ENCODE assay signal across 9 cellular contexts in the genomic region with DNA sequence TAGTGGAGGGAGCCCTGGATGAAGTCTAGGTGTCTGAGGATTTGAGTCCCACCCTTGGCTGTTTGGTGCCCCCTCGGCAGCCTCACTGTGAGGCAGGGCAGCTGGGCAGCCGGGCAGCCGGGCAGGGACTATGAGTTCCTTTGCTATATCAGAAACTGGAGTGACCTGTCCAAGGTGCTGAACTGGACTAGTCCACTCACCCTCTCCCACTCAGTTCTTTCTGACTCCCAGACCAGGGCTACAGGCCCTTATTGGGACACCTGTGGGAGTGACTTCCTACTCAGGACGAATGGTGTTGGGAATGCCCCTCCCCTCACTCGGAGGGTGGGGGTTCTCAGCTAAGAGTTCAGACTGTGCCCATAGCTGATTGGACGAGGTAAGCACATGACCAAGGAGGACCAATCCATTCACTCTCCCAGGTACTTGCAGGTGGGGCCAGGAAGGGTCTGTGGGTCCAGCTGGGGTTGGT. TPM values are rescaled to one million over a fixed set of nuclear protein-coding genes. Genes with fewer than 3 reads are reported as not detected.
DNase-seq lines count a peak whose midpoint lies in the region; ATAC-seq and TF ChIP-seq lines count a peak whose summit lies in the region.
"Had no signal": no experiment of that assay in that cellular context is flagged by ENCODE, and none has a peak within 500 bp of the region (broad histone marks: within the 10 kb centered on the region; RNA-seq: fewer than 3 reads in every experiment).

No MANE protein-coding gene starts in this region.

- no peaks in the 10 kb centered on the region for H3K27me3 ChIP-seq in cardiac muscle cell
- peaks cover 44% of the 10 kb centered on the region for H3K27me3 ChIP-seq in left ventricle myocardium inferior (ENCODE audit: low read depth)

- no peaks in the 10 kb centered on the region for H3K9me3 Mint-ChIP-seq in effector memory CD8-positive, alpha-beta T cell
- no peaks in the 10 kb centered on the region for H3K9me3 Mint-ChIP-seq in stimulated activated naive B cell treated with anti-CD40 and anti-IgM and Interleukin-4, amounts not matched to agents 10 μg/mL and 1 μg/mL and 100 μg/mL, for 72 hours

- H3K36me3 Mint-ChIP-seq in effector memory CD8-positive, alpha-beta T cell (ENCODE audit: insufficient read depth): no peaks in the 10 kb centered on the region
- no peaks in the 10 kb centered on the region for H3K36me3 Mint-ChIP-seq in stimulated activated naive B cell treated with anti-CD40 and anti-IgM and Interleukin-4, amounts not matched to agents 10 μg/mL and 1 μg/mL and 100 μg/mL, for 72 hours

- peaks cover 38 to 96% of the 10 kb centered on the region in 2 donors for H3K27me3 Mint-ChIP-seq in effector memory CD8-positive, alpha-beta T cell
- H3K27me3 Mint-ChIP-seq in stimulated activated naive B cell treated with anti-CD40 and anti-IgM and Interleukin-4, amounts not matched to agents 10 μg/mL and 1 μg/mL and 100 μg/mL, for 72 hours: peaks cover 58 to 80% of the 10 kb centered on the region in 2 donors

- no peak for ATAC-seq in effector memory CD8-positive, alpha-beta T cell (replicated peaks)
- no peak for ATAC-seq in stimulated activated naive B cell treated with anti-CD40 and anti-IgM and Interleukin-4, amounts not matched to agents 10 μg/mL and 1 μg/mL and 100 μg/mL, for 72 hours (replicated peaks)
- ATAC-seq in GM18873 (IDR thresholded peaks at IDR 0.05; ENCODE audit: low FRiP score, unreplicated experiment): no peak

- no peak overlapping the region for H3K27ac Mint-ChIP-seq in effector memory CD8-positive, alpha-beta T cell
- no peak overlapping the region for H3K27ac Mint-ChIP-seq in stimulated activated naive B cell treated with anti-CD40 and anti-IgM and Interleukin-4, amounts not matched to agents 10 μg/mL and 1 μg/mL and 100 μg/mL, for 72 hours

- peak; percentile 80 to 94 for DNase-seq in cardiac muscle cell (ENCODE audit: low read depth in 1 of 2, low spot score in 1 of 2)
- DNase-seq in left ventricle myocardium inferior: no peak
- DNase-seq in RPMI7951 (ENCODE audit: low read depth): peak; percentile 60
- DNase-seq in effector memory CD8-positive, alpha-beta T cell: peak; percentile 11 to 13 (median 12)
- peak; percentile 88 for DNase-seq in myocyte (ENCODE audit: low read depth)
- DNase-seq in NK-92 treated with Interleukin-12 subunit alpha and Interleukin-12 subunit beta, amount 100 ng/mL, for 24 hours (lab: John Stamatoyannopoulos, UW): no peak
- DNase-seq in stimulated activated naive B cell treated with anti-CD40 and anti-IgM and Interleukin-4, amounts not matched to agents 10 μg/mL and 1 μg/mL and 100 μg/mL, for 72 hours: no peak

- H3K4me1 ChIP-seq in cardiac muscle cell (ENCODE audit: low read depth) (no peaks in the 10 kb centered on the region), left ventricle myocardium inferior (no peaks in the 10 kb centered on the region)

- no peak overlapping the region for H3K4me3 Mint-ChIP-seq in effector memory CD8-positive, alpha-beta T cell
- no peak overlapping the region for H3K4me3 Mint-ChIP-seq in stimulated activated naive B cell treated with anti-CD40 and anti-IgM and Interleukin-4, amounts not matched to agents 10 μg/mL and 1 μg/mL and 100 μg/mL, for 72 hours

- TF ChIP-seq CTCF in cardiac muscle cell (IDR thresholded peaks at IDR 0.05; ENCODE audit: low read depth, low read length) (no peak), left ventricle myocardium inferior (IDR thresholded peaks at IDR 0.05; ENCODE audit: borderline replicate concordance) (no peak)

- no peak overlapping the region for H3K4me3 ChIP-seq in cardiac muscle cell
- no peak overlapping the region for H3K4me3 ChIP-seq in left ventricle myocardium inferior

- H3K27ac ChIP-seq in cardiac muscle cell (no peak overlapping the region), left ventricle myocardium inferior (replicated peaks) (no peak overlapping the region)
- H3K27ac ChIP-seq: neutrophil had no signal

- no peaks in the 10 kb centered on the region for H3K9me3 ChIP-seq in cardiac muscle cell (ENCODE audit: low read depth)
- H3K9me3 ChIP-seq in left ventricle myocardium inferior (replicated peaks): no peaks in the 10 kb centered on the region
- H3K9me3 ChIP-seq: neutrophil had no signal

- intact Hi-C loops in left ventricle myocardium inferior (cut with micrococcal nuclease): loop anchor here (10.0 kb wide), 1 partner anchor 461 kb away; no protein-coding TSS in a partner anchor

- H3K4me1 Mint-ChIP-seq in effector memory CD8-positive, alpha-beta T cell (ENCODE audit: low read depth in 2 of 2): no peaks in the 10 kb centered on the region
- H3K4me1 Mint-ChIP-seq in stimulated activated naive B cell treated with anti-CD40 and anti-IgM and Interleukin-4, amounts not matched to agents 10 μg/mL and 1 μg/mL and 100 μg/mL, for 72 hours: peaks cover 10 to 11% of the 10 kb centered on the region in 2 donors

- H3K36me3 ChIP-seq in cardiac muscle cell (no peaks in the 10 kb centered on the region), left ventricle myocardium inferior (no peaks in the 10 kb centered on the region)
- H3K36me3 ChIP-seq: neutrophil had no signal

RNA-seq across cellular contexts. Expression of gene RAPGEF1, which starts 34.1 kb away (rescaled TPM):
- total RNA-seq in cardiac muscle cell: 37.3 and 42.1 TPM in 2 replicates
- 49.5 and 51.1 TPM in 2 replicates for polyA plus RNA-seq in cardiac muscle cell
- 95.9 TPM for total RNA-seq in left ventricle myocardium inferior
- 10.0 and 11.5 TPM in 2 replicates for total RNA-seq in RPMI7951 (2014; rRNA removed; shearing (Covaris generic))
- 274 and 290 TPM in 2 replicates for total RNA-seq in myocyte
- 225 TPM for polyA plus RNA-seq in myocyte (2012)

Comparison
In these comparisons a context has a peak if more than half of its experiments do, and no peak if none do; other contexts are left out.
1. DNase-seq: peak in cardiac muscle cell (2 of 2), RPMI7951 (single experiment), effector memory CD8-positive, alpha-beta T cell (3 of 3) and myocyte (single experiment); none in left ventricle myocardium inferior (single experiment), NK-92 treated with Interleukin-12 subunit alpha and Interleukin-12 subunit beta, amount 100 ng/mL, for 24 hours (single experiment) and stimulated activated naive B cell treated with anti-CD40 and anti-IgM and Interleukin-4, amounts not matched to agents 10 μg/mL and 1 μg/mL and 100 μg/mL, for 72 hours (single experiment).